ENCODE assay signal across 15 cellular contexts in genomic region chr3:33694944-33695343, GRCh38. TPM values are rescaled to one million over a fixed set of nuclear protein-coding genes. Genes with fewer than 3 reads are reported as not detected.
DNase-seq lines count a peak whose midpoint lies in the region; ATAC-seq, FAIRE-seq and TF ChIP-seq lines count a peak whose summit lies in the region.
"Had no signal": no experiment of that assay in that cellular context is flagged by ENCODE, and none has a peak within 500 bp of the region (broad histone marks: within the 10 kb centered on the region; RNA-seq: fewer than 3 reads in every experiment).

No MANE protein-coding gene starts in this region.

- CTCF ChIA-PET in HepG2 (lab: Yijun Ruan, JAX; ENCODE audit: low intra/inter-chr PET ratio, low total read pairs), result no interaction called here

- no peaks in the 10 kb centered on the region for H3K9me3 ChIP-seq in HepG2 (ENCODE audit: low read length)

- no peak overlapping the region for H2AFZ ChIP-seq in HepG2 (ENCODE audit: low read length)

- peaks cover 25 to 33% of the 10 kb centered on the region in 2 donors for H3K4me1 Mint-ChIP-seq in natural killer cell
- peaks cover 16 to 27% of the 10 kb centered on the region in 2 donors for H3K4me1 Mint-ChIP-seq in natural killer cell treated with Interleukin-12 subunit alpha and Interleukin-12 subunit beta and Interleukin-15 and Interleukin-18, amount 100 ng/mL, for 72 hours (ENCODE audit: low read depth in 2 of 2)
- peaks cover 12 to 24% of the 10 kb centered on the region in 2 donors for H3K4me1 Mint-ChIP-seq in stimulated activated naive B cell treated with anti-CD40 and anti-IgM and Interleukin-4, amounts not matched to agents 10 μg/mL and 1 μg/mL and 100 μg/mL, for 72 hours

- intact Hi-C loops in natural killer cell (cut with micrococcal nuclease) (no loop called here), HepG2 (cut with micrococcal nuclease; ENCODE audit: unreplicated experiment) (no loop called here)

- no peak for TF ChIP-seq CTCF in natural killer cell (IDR thresholded peaks at IDR 0.05)
- no peak for TF ChIP-seq CTCF in HepG2 (CRISPR knock-in tag; IDR thresholded peaks at IDR 0.05)

- H3K27ac Mint-ChIP-seq in natural killer cell, result peak overlapping the region; percentile 14 to 35
- peak overlapping the region in 1 of 2 donors; percentile 18 for H3K27ac Mint-ChIP-seq in natural killer cell treated with Interleukin-12 subunit alpha and Interleukin-12 subunit beta and Interleukin-15 and Interleukin-18, amount 100 ng/mL, for 72 hours
- H3K27ac Mint-ChIP-seq in stimulated activated naive B cell treated with anti-CD40 and anti-IgM and Interleukin-4, amounts not matched to agents 10 μg/mL and 1 μg/mL and 100 μg/mL, for 72 hours, result peak overlapping the region; percentile 33

- no peaks in the 10 kb centered on the region for H3K27me3 Mint-ChIP-seq in natural killer cell (ENCODE audit: low read depth in 2 of 2)
- H3K27me3 Mint-ChIP-seq in natural killer cell treated with Interleukin-12 subunit alpha and Interleukin-12 subunit beta and Interleukin-15 and Interleukin-18, amount 100 ng/mL, for 72 hours, result no peaks in the 10 kb centered on the region
- H3K27me3 Mint-ChIP-seq in stimulated activated naive B cell treated with anti-CD40 and anti-IgM and Interleukin-4, amounts not matched to agents 10 μg/mL and 1 μg/mL and 100 μg/mL, for 72 hours, result no peaks in the 10 kb centered on the region
- H3K27me3 Mint-ChIP-seq: CD4-positive, CD25-positive, alpha-beta regulatory T cell had no signal

- POLR2A ChIA-PET in HepG2 (lab: Yijun Ruan, JAX), result interaction anchor here (0.6 kb wide), 1 partner anchor 221 kb away, joined by 3 read pairs; no protein-coding TSS in a partner anchor

- H3K27ac ChIP-seq in HepG2 (ENCODE audit: extremely low read length, insufficient read depth, low read length), result no peak overlapping the region
- H3K27ac ChIP-seq: BLaER1 treated with 17β-estradiol and CSF1 and Interleukin-3, amounts not matched to agents 10 nM and 100 nM had no signal

- TF ChIP-seq RAD21 in HepG2 (CRISPR knock-in tag; IDR thresholded peaks at IDR 0.05), result no peak

- no peak for DNase-seq in natural killer cell
- no peak for DNase-seq in natural killer cell treated with Interleukin-12 subunit alpha and Interleukin-12 subunit beta and Interleukin-15 and Interleukin-18, amount 100 ng/mL, for 72 hours (ENCODE audit: low spot score)
- DNase-seq in amniotic epithelial cell (ENCODE audit: low read depth), result peak; percentile 14
- peak; percentile 16 for DNase-seq in HepG2 (ENCODE audit: low spot score)
- no peak for DNase-seq in stimulated activated naive B cell treated with anti-CD40 and anti-IgM and Interleukin-4, amounts not matched to agents 10 μg/mL and 1 μg/mL and 100 μg/mL, for 72 hours
- no peak for DNase-seq in hypothalamus (lab: John Stamatoyannopoulos, UW)
- DNase-seq in epidermal melanocyte (ENCODE audit: insufficient read length, low spot score), result no peak
- DNase-seq: ACHN; Calu3; CD4-positive, CD25-positive, alpha-beta regulatory T cell; DMS 273 treated with DMSO at 0.1 percent for 48 hours had no signal

- no peaks in the 10 kb centered on the region for H3K36me3 Mint-ChIP-seq in natural killer cell
- peaks cover 11% of the 10 kb centered on the region for H3K36me3 Mint-ChIP-seq in natural killer cell treated with Interleukin-12 subunit alpha and Interleukin-12 subunit beta and Interleukin-15 and Interleukin-18, amount 100 ng/mL, for 72 hours
- H3K36me3 Mint-ChIP-seq in stimulated activated naive B cell treated with anti-CD40 and anti-IgM and Interleukin-4, amounts not matched to agents 10 μg/mL and 1 μg/mL and 100 μg/mL, for 72 hours, result peaks cover 25 to 37% of the 10 kb centered on the region in 2 donors

- ATAC-seq in natural killer cell (no peak), HepG2 (peak; percentile 50; the same call in 1 of the 3 replicates), HG02981 (IDR thresholded peaks at IDR 0.05; ENCODE audit: unreplicated experiment) (no peak)
- no peak for ATAC-seq in natural killer cell treated with Interleukin-12 subunit alpha and Interleukin-12 subunit beta and Interleukin-15 and Interleukin-18, amount 100 ng/mL, for 72 hours
- no peak for ATAC-seq in stimulated activated naive B cell treated with anti-CD40 and anti-IgM and Interleukin-4, amounts not matched to agents 10 μg/mL and 1 μg/mL and 100 μg/mL, for 72 hours (replicated peaks)
- ATAC-seq: HCT116 had no signal

- H3K9ac ChIP-seq in HepG2 (ENCODE audit: insufficient read depth, low read depth, low read length), result no peak overlapping the region
- H3K9ac ChIP-seq: BLaER1 treated with 17β-estradiol and CSF1 and Interleukin-3, amounts not matched to agents 10 nM and 100 nM had no signal

- H3K9me3 Mint-ChIP-seq in natural killer cell, result no peaks in the 10 kb centered on the region
- no peaks in the 10 kb centered on the region for H3K9me3 Mint-ChIP-seq in natural killer cell treated with Interleukin-12 subunit alpha and Interleukin-12 subunit beta and Interleukin-15 and Interleukin-18, amount 100 ng/mL, for 72 hours
- peaks cover 0 to 2% of the 10 kb centered on the region in 2 donors for H3K9me3 Mint-ChIP-seq in stimulated activated naive B cell treated with anti-CD40 and anti-IgM and Interleukin-4, amounts not matched to agents 10 μg/mL and 1 μg/mL and 100 μg/mL, for 72 hours

- H3K4me1 ChIP-seq in HepG2 (ENCODE audit: insufficient read depth, low read length), result no peaks in the 10 kb centered on the region
- H3K4me1 ChIP-seq: BLaER1 treated with 17β-estradiol and CSF1 and Interleukin-3, amounts not matched to agents 10 nM and 100 nM had no signal

- no peak overlapping the region for H3K4me2 ChIP-seq in HepG2 (ENCODE audit: low read depth, low read length)
- H3K4me2 ChIP-seq: BLaER1 treated with 17β-estradiol and CSF1 and Interleukin-3, amounts not matched to agents 10 nM and 100 nM had no signal

- H3K27me3 ChIP-seq in HepG2 (ENCODE audit: control insufficient read depth in 1 of 2, insufficient read depth in 2 of 2, low read length in 2 of 2), result no peaks in the 10 kb centered on the region
- H3K27me3 ChIP-seq: BLaER1 treated with 17β-estradiol and CSF1 and Interleukin-3, amounts not matched to agents 10 nM and 100 nM had no signal

- TF ChIP-seq EP300 in HepG2 (IDR thresholded peaks at IDR 0.05; ENCODE audit: low read depth in 2 of 2, low read length in 2 of 2), result no peak
- no peak for TF ChIP-seq EP300 in HepG2 (CRISPR knock-in tag; IDR thresholded peaks at IDR 0.05; ENCODE audit: borderline replicate concordance)

- no TSS peak for BruUV-seq in HepG2 (replicated peaks; lab: Mats Ljungman, UMichigan)

- H3K79me2 ChIP-seq in HepG2 (ENCODE audit: insufficient read depth, low read length), result peaks cover 14% of the 10 kb centered on the region

- in situ Hi-C loops in HepG2 (cut with HindIII; ENCODE audit: extremely low pct_ligation_motif_present, low pct_unique_long_range_greater_than_20kb), result no loop called here

- H3K36me3 ChIP-seq in HepG2 (replicated peaks in 1 of 2; ENCODE audit: control insufficient read depth in 1 of 2, insufficient read depth in 2 of 2, low read length in 2 of 2), result peaks cover 0 to 11% of the 10 kb centered on the region in 2 experiments; a peak in 2 of 5 replicates

- no peaks in the 10 kb centered on the region for H4K20me1 ChIP-seq in HepG2 (ENCODE audit: insufficient read depth, low read length)

- no peak overlapping the region for H3K4me3 ChIP-seq in HepG2 (replicated peaks in 1 of 3; ENCODE audit: insufficient read depth in 1 of 3, low read depth in 2 of 3, low read length in 3 of 3)
- H3K4me3 ChIP-seq: BLaER1 treated with 17β-estradiol and CSF1 and Interleukin-3, amounts not matched to agents 10 nM and 100 nM had no signal

- no peak overlapping the region for H3K4me3 Mint-ChIP-seq in natural killer cell
- no peak overlapping the region for H3K4me3 Mint-ChIP-seq in natural killer cell treated with Interleukin-12 subunit alpha and Interleukin-12 subunit beta and Interleukin-15 and Interleukin-18, amount 100 ng/mL, for 72 hours
- H3K4me3 Mint-ChIP-seq in stimulated activated naive B cell treated with anti-CD40 and anti-IgM and Interleukin-4, amounts not matched to agents 10 μg/mL and 1 μg/mL and 100 μg/mL, for 72 hours, result no peak overlapping the region
- H3K4me3 Mint-ChIP-seq: CD4-positive, CD25-positive, alpha-beta regulatory T cell had no signal

- TF ChIP-seq POLR2A in HepG2 (IDR thresholded peaks at IDR 0.05; ENCODE audit: insufficient read depth in 1 of 2, low read depth in 2 of 2, low read length in 2 of 2), result no peak

- no peak for FAIRE-seq in HepG2 (lab: Jason Lieb, UNC)
- FAIRE-seq: HTR-8/SVneo had no signal

TF ChIP-seq in HepG2, 621 proteins besides CTCF, POLR2A, EP300 and RAD21 (continues in another document):
- TF ChIP-seq CEBPB (IDR thresholded peaks at IDR 0.05; ENCODE audit: borderline replicate concordance, low read depth, low read length), result peak; percentile 19; the same call in 1 of the 2 replicates

RNA-seq across cellular contexts. Expression of gene CLASP2, which starts 23.1 kb away (rescaled TPM):
- total RNA-seq in natural killer cell (100 to 1,000 TPM in 1 of 3 donors, 10 to 100 TPM in 2; 93.8 to 109 (median 99.3) TPM), HepG2 (2016; rRNA removed; fragmentation: Illumina TruSeq; extraction: Trizol) (30.6 and 34.8 TPM in 2 replicates)
- total RNA-seq in natural killer cell treated with Interleukin-12 subunit alpha and Interleukin-12 subunit beta and Interleukin-15 and Interleukin-18, amount 100 ng/mL, for 72 hours, result 10 to 100 TPM; 73.8 to 82.3 TPM
- total RNA-seq in HepG2 (2016; cell fraction: cytosol; rRNA removed; fragmentation: Illumina TruSeq; extraction: Trizol; ENCODE audit: low read depth), result 14.8 and 18.1 TPM in 2 replicates
- total RNA-seq in HepG2 (2016; cell fraction: insoluble cytoplasmic fraction; rRNA removed; fragmentation: Illumina TruSeq; extraction: Trizol), result 32.0 and 33.6 TPM in 2 replicates
- 10.5 and 11.6 TPM in 2 replicates for total RNA-seq in HepG2 (2016; cell fraction: membrane; rRNA removed; fragmentation: Illumina TruSeq; extraction: Trizol)
- total RNA-seq in HepG2 (2016; cell fraction: nucleus; rRNA removed; fragmentation: Illumina TruSeq; extraction: Trizol), result 72.0 and 73.1 TPM in 2 replicates
- 12.7 and 15.7 TPM in 2 replicates for polyA plus RNA-seq in HepG2 (2011; rRNA removed)
- 5.2 and 6.9 TPM in 2 replicates for polyA plus RNA-seq in HepG2 (2011; cell fraction: cytosol; rRNA removed)
- polyA plus RNA-seq in HepG2 (2011; cell fraction: nucleus; rRNA removed), result 24.0 and 25.3 TPM in 2 replicates
- 9.1 and 11.7 TPM in 2 replicates for polyA plus RNA-seq in HepG2 (2012)
- 0.68 and 0.76 TPM in 2 replicates for polyA plus RNA-seq in HepG2 (2016; cell fraction: cytosol; fragmentation: Illumina TruSeq; extraction: Trizol; ENCODE audit: low read depth)
- polyA plus RNA-seq in HepG2 (2016; cell fraction: insoluble cytoplasmic fraction; fragmentation: Illumina TruSeq; extraction: Trizol; ENCODE audit: low read depth), result 14.7 and 16.9 TPM in 2 replicates
- 2.0 TPM in 2 replicates for polyA plus RNA-seq in HepG2 (2016; cell fraction: membrane; fragmentation: Illumina TruSeq; extraction: Trizol; ENCODE audit: low read depth)
- polyA plus RNA-seq in HepG2 (2016; cell fraction: nucleus; fragmentation: Illumina TruSeq; extraction: Trizol; ENCODE audit: insufficient read depth, low read depth), result 37.4 and 42.4 TPM in 2 replicates
- 49.3 and 63.0 TPM in 2 replicates for polyA minus RNA-seq in HepG2 (2011; rRNA and poly(A)+ RNA removed; ENCODE audit: low replicate concordance)
- polyA minus RNA-seq in HepG2 (2011; cell fraction: cytosol; rRNA and poly(A)+ RNA removed), result 21.0 and 25.8 TPM in 2 replicates
- polyA minus RNA-seq in HepG2 (2011; cell fraction: nucleus; rRNA and poly(A)+ RNA removed), result 145 and 179 TPM in 2 replicates

Comparison
In these comparisons a context has a peak if more than half of its experiments do, and no peak if none do; other contexts are left out.
1. DNase-seq: peak in amniotic epithelial cell (single experiment) and HepG2 (single experiment); none in natural killer cell (single experiment), natural killer cell treated with Interleukin-12 subunit alpha and Interleukin-12 subunit beta and Interleukin-15 and Interleukin-18, amount 100 ng/mL, for 72 hours (single experiment), stimulated activated naive B cell treated with anti-CD40 and anti-IgM and Interleukin-4, amounts not matched to agents 10 μg/mL and 1 μg/mL and 100 μg/mL, for 72 hours (single experiment), hypothalamus (0 of 51) and epidermal melanocyte (single experiment).